In genomic region chr21:9013502-9014242, GRCh38 we compare ENCODE assay signal across 6 cellular contexts.
DNase-seq lines count a peak whose midpoint lies in the region; ATAC-seq, FAIRE-seq and TF ChIP-seq lines count a peak whose summit lies in the region.
"Not testable (repeated sequence)": the region's sequence is repeated elsewhere in the genome, so short reads cannot be mapped to it uniquely, and the experiment has no call there.

No MANE protein-coding gene starts in this region.

- H3K4me2 ChIP-seq in PC-3 (ENCODE audit: low read length); HepG2 (ENCODE audit: low read depth, low read length): not testable (repeated sequence)

- not testable (repeated sequence) for H3K9me3 Mint-ChIP-seq in activated naive CD4-positive, alpha-beta T cell treated with anti-CD3 and anti-CD28 coated beads, Interleukin-2, amount 50 U/mL, for 24 hours
- H3K9me3 Mint-ChIP-seq in osteocyte (ENCODE audit: unreplicated experiment), result peaks cover 56% of the 10 kb centered on the region

- in situ Hi-C loops in HepG2 (cut with HindIII; ENCODE audit: extremely low pct_ligation_motif_present, low pct_unique_long_range_greater_than_20kb), result not testable (repeated sequence)

- not testable (repeated sequence) for TF ChIP-seq POLR2A in esophagus muscularis mucosa (IDR thresholded peaks at IDR 0.05; ENCODE audit: low read depth); HepG2 (IDR thresholded peaks at IDR 0.05; ENCODE audit: insufficient read depth in 1 of 2, low read depth in 2 of 2, low read length in 2 of 2)

- H3K27me3 ChIP-seq in HUES48 (ENCODE audit: control insufficient read depth, insufficient read depth, low read length); HepG2 (ENCODE audit: control insufficient read depth in 1 of 2, insufficient read depth in 2 of 2, low read length in 2 of 2): not testable (repeated sequence)
- H3K27me3 ChIP-seq in PC-3 (ENCODE audit: low read length), result peaks cover 33% of the 10 kb centered on the region
- peaks cover 0 to 83% (median 2%) of the 10 kb centered on the region in 4 donors for H3K27me3 ChIP-seq in esophagus muscularis mucosa

- not testable (repeated sequence) for H3K9ac ChIP-seq in HUES48 (ENCODE audit: low read depth, low read length); PC-3 (ENCODE audit: low read length); HepG2 (ENCODE audit: insufficient read depth, low read depth, low read length)

- H3K4me1 ChIP-seq in HUES48 (ENCODE audit: control insufficient read depth, insufficient read depth, low read length); PC-3 (ENCODE audit: insufficient read depth, low read length); esophagus muscularis mucosa; HepG2 (ENCODE audit: insufficient read depth, low read length): not testable (repeated sequence)

- not testable (repeated sequence) for TF ChIP-seq RAD21 in HepG2 (CRISPR knock-in tag; IDR thresholded peaks at IDR 0.05)

- peak overlapping the region; percentile 0 for H3K27ac Mint-ChIP-seq in activated naive CD4-positive, alpha-beta T cell treated with anti-CD3 and anti-CD28 coated beads, Interleukin-2, amount 50 U/mL, for 24 hours
- not testable (repeated sequence) for H3K27ac Mint-ChIP-seq in osteocyte (ENCODE audit: unreplicated experiment)

- DNase-seq in PC-3 (peak; percentile 1), esophagus muscularis mucosa (ENCODE audit: extremely low spot score) (peak; percentile 94), osteocyte (ENCODE audit: extremely low spot score, unreplicated experiment) (peak; percentile 81)
- DNase-seq in HepG2 (ENCODE audit: low spot score), result not testable (repeated sequence)

- ATAC-seq in PC-3, HepG2: not testable (repeated sequence)

- not testable (repeated sequence) for H4K20me1 ChIP-seq in PC-3 (ENCODE audit: low read length); HepG2 (ENCODE audit: insufficient read depth, low read length)

- H3K4me3 ChIP-seq in HUES48 (ENCODE audit: low read depth, low read length), result 0 out of 2 replicates have a peak overlapping the region, but pooled peaks have one; percentile 2
- H3K4me3 ChIP-seq in PC-3 (ENCODE audit: low read length); esophagus muscularis mucosa; HepG2 (replicated peaks in 1 of 3; ENCODE audit: insufficient read depth in 1 of 3, low read depth in 2 of 3, low read length in 3 of 3): not testable (repeated sequence)

- CTCF ChIA-PET in PC-3 (lab: Charles Lee); HepG2 (lab: Yijun Ruan, JAX; ENCODE audit: low intra/inter-chr PET ratio, low total read pairs): not testable (repeated sequence)

- 56% methylated on average over 8 of the region's 8 CpGs for WGBS in esophagus muscularis mucosa
- WGBS in HepG2 (ENCODE audit: low lambda C conversion rate), result 10% methylated on average over 8 of the region's 8 CpGs

- intact Hi-C loops in PC-3 (cut with micrococcal nuclease); esophagus muscularis mucosa (cut with DNase I); HepG2 (cut with micrococcal nuclease; ENCODE audit: unreplicated experiment): not testable (repeated sequence)

- H3K36me3 Mint-ChIP-seq in activated naive CD4-positive, alpha-beta T cell treated with anti-CD3 and anti-CD28 coated beads, Interleukin-2, amount 50 U/mL, for 24 hours; osteocyte (ENCODE audit: unreplicated experiment): not testable (repeated sequence)

- H3K36me3 ChIP-seq in HUES48 (ENCODE audit: control insufficient read depth, insufficient read depth, low read length); PC-3 (ENCODE audit: low read depth, low read length); esophagus muscularis mucosa; HepG2 (replicated peaks in 1 of 2; ENCODE audit: control insufficient read depth in 1 of 2, insufficient read depth in 2 of 2, low read length in 2 of 2): not testable (repeated sequence)

- not testable (repeated sequence) for H3K27ac ChIP-seq in HUES48 (ENCODE audit: low read depth, low read length); PC-3 (ENCODE audit: low read length); esophagus muscularis mucosa (replicated peaks in 1 of 4); HepG2 (ENCODE audit: extremely low read length, insufficient read depth, low read length)

- H3K4me1 Mint-ChIP-seq in activated naive CD4-positive, alpha-beta T cell treated with anti-CD3 and anti-CD28 coated beads, Interleukin-2, amount 50 U/mL, for 24 hours; osteocyte (ENCODE audit: unreplicated experiment): not testable (repeated sequence)

- H3F3A ChIP-seq in PC-3 (ENCODE audit: low read length, unreplicated experiment), result not testable (repeated sequence)

- TF ChIP-seq CTCF in PC-3 (conservative IDR thresholded peaks at IDR 0.05; ENCODE audit: low read depth, low read length); esophagus muscularis mucosa (IDR thresholded peaks at IDR 0.05); HepG2 (CRISPR knock-in tag; IDR thresholded peaks at IDR 0.05); osteocyte (IDR thresholded peaks at IDR 0.05): not testable (repeated sequence)

- H3K4me3 Mint-ChIP-seq in activated naive CD4-positive, alpha-beta T cell treated with anti-CD3 and anti-CD28 coated beads, Interleukin-2, amount 50 U/mL, for 24 hours; osteocyte (ENCODE audit: unreplicated experiment): not testable (repeated sequence)

- H3K79me2 ChIP-seq in PC-3 (ENCODE audit: low read length); HepG2 (ENCODE audit: insufficient read depth, low read length): not testable (repeated sequence)

- not testable (repeated sequence) for FAIRE-seq in HepG2 (lab: Jason Lieb, UNC)

- POLR2A ChIA-PET in PC-3 (lab: Charles Lee; ENCODE audit: unreplicated experiment); HepG2 (lab: Yijun Ruan, JAX): not testable (repeated sequence)

- not testable (repeated sequence) for H3K9me2 ChIP-seq in PC-3 (replicated peaks; ENCODE audit: low read length)

- not testable (repeated sequence) for TF ChIP-seq EP300 in esophagus muscularis mucosa (IDR thresholded peaks at IDR 0.05); HepG2 (IDR thresholded peaks at IDR 0.05; ENCODE audit: low read depth in 2 of 2, low read length in 2 of 2); HepG2 (CRISPR knock-in tag; IDR thresholded peaks at IDR 0.05; ENCODE audit: borderline replicate concordance)

- not testable (repeated sequence) for BruUV-seq in PC-3 (replicated peaks; lab: Mats Ljungman, UMichigan); HepG2 (replicated peaks; lab: Mats Ljungman, UMichigan)

- H3K9me3 ChIP-seq in HUES48 (ENCODE audit: control insufficient read depth, insufficient read depth, low read length) (peaks cover 85% of the 10 kb centered on the region), HepG2 (ENCODE audit: low read length) (peaks cover 73% of the 10 kb centered on the region)
- H3K9me3 ChIP-seq in PC-3 (ENCODE audit: low read length); esophagus muscularis mucosa: not testable (repeated sequence)

- not testable (repeated sequence) for H2AFZ ChIP-seq in PC-3 (ENCODE audit: low read length); HepG2 (ENCODE audit: low read length)

- peaks cover 26% of the 10 kb centered on the region for H3K27me3 Mint-ChIP-seq in activated naive CD4-positive, alpha-beta T cell treated with anti-CD3 and anti-CD28 coated beads, Interleukin-2, amount 50 U/mL, for 24 hours
- H3K27me3 Mint-ChIP-seq in osteocyte (ENCODE audit: unreplicated experiment), result not testable (repeated sequence)

TF ChIP-seq in HepG2, 621 proteins besides CTCF, POLR2A, EP300 and RAD21:
- TF ChIP-seq CEBPB (IDR thresholded peaks at IDR 0.05; ENCODE audit: borderline replicate concordance, low read depth, low read length), result peak; percentile 71
TF ChIP-seq in HepG2: peak in this region for 1; not testable (repeated sequence) for 620.
